Comparison of ENCODE assay signal across 1 cellular context in the genomic region with DNA sequence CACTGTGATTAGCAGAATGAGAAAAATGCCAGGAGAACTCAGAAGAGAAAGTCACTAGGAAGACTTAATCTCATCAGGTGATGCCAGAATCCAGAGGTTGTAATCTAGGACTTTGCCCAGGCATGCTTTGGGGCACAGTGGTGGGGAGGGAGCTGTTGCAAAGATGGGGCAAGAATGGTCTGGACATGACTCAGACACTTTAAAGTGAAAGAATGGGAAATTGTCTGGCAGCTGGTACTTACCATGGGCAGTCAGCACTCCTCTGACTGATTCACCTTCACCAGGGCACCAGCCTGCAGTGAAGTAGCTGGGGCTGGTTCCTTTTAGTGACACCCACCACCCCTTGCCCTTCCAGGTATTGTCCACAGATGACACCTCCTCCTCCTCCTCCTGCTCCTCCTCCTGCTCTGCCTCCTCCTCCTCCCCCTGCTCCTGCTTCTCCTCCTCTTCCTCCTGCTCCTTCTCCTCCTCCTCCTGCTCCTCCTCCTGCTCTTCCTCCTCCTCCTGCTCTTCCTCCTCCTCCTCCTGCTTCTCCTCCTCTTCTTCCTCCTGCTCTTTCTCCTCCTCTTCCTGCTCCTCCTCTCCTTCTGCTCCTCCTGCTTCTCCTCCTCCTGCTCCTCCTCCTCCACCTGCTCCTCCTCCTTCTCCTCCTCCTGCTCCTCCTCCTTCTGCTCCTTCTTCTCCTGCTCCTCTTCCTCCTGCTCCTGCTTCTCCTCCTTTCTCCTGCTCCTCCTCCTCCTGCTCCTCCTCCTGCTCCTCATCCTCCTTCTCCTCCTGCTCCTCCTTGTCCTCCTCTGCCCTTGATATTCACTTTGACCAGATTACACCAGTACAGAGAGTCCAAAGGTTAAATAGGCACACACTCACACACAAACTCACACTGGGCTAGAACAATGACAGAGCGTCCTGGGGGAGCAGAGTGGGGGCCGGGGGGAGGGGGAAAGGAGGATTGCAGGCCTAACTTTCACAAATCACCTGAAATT.
TF ChIP-seq lines count a peak whose summit lies in the region.

A gene (minus strand): TSS at position 379 of the 983 bp plus-strand sequence. CDS start 8,739 bp downstream, outside the sequence.

TF ChIP-seq in HCT116, 20 proteins besides CTCF, POLR2A, EP300 and RAD21 (continued from another document):
- TF ChIP-seq TCF7L2 (IDR thresholded peaks at IDR 0.05; ENCODE audit: borderline replicate concordance, extremely low read depth, insufficient read depth, insufficient read length) (no peak), YY1 (IDR thresholded peaks at IDR 0.05; ENCODE audit: extremely low read depth, insufficient replicate concordance, low read depth, low read length) (no peak)
TF ChIP-seq in HCT116: peak in this region for 4.
